29 cellular contexts compared by ENCODE assay signal in the genomic region with DNA sequence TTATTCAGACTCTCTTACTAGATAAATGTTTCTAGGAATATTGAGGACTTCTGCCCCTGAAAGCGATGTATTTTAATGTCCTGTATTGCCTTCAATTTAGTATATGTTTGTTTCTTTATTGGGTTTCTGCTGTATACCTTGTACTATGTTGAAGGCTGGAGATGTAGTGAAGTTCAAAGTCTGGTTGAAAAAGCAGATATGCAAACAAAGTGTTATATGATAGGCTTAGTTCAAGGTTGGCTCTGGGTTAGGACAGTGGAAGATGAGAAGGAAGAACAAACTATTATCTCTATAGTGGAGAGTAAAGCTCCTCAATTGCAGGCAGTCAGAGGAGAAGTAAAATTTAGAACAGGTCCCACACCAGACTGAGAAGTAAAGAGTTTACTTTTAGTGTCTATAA. TPM values are rescaled to one million over a fixed set of nuclear protein-coding genes. Genes with fewer than 3 reads are reported as not detected.
"Had no signal": no experiment of that assay in that cellular context is flagged by ENCODE, and none has a peak within 500 bp of the region (broad histone marks: within the 10 kb centered on the region; RNA-seq: fewer than 3 reads in every experiment).

No MANE protein-coding gene starts in this region.

- H3K27me3 ChIP-seq: brain microvascular endothelial cell, Peyer's patch, SJSA1 had no signal

- H3K4me1 ChIP-seq: Peyer's patch, SJSA1 had no signal

- FAIRE-seq: TTC549 had no signal

- H3K27me3 Mint-ChIP-seq: activated naive CD8-positive, alpha-beta T cell treated with anti-CD3 and anti-CD28 coated beads for 36 hours had no signal

- H3K27ac Mint-ChIP-seq: activated CD4-positive, alpha-beta T cell treated with anti-CD3 and anti-CD28 coated beads, Interleukin-2, amount 10 ng/mL, durations not matched to agents 24 days and 14 days; activated naive CD8-positive, alpha-beta T cell treated with anti-CD3 and anti-CD28 coated beads for 36 hours; T-helper 1 cell treated with Interleukin-12 subunit alpha and Interleukin-12 subunit beta and Interleukin-4 antibody, amounts not matched to agents 30 μg/mL and 1 μg/mL, for 36 hours; T-helper 2 cell treated with Interferon-gamma antibody and Interleukin-4, amounts not matched to agents 5 μg/mL and 100 μg/mL, for 36 hours had no signal

- H3K4me2 ChIP-seq: SK-N-SH had no signal

- H3K9me3 Mint-ChIP-seq: activated CD4-positive, alpha-beta T cell treated with anti-CD3 and anti-CD28 coated beads, Interleukin-2, amount 10 ng/mL, durations not matched to agents 24 days and 14 days; activated naive CD8-positive, alpha-beta T cell treated with anti-CD3 and anti-CD28 coated beads for 36 hours; activated T-cell treated with anti-CD3 and anti-CD28 coated beads, Interleukin-2, amount 50 U/mL, for 4 hours; T-helper 1 cell treated with Interleukin-12 subunit alpha and Interleukin-12 subunit beta and Interleukin-4 antibody, amounts not matched to agents 30 μg/mL and 1 μg/mL, for 36 hours; T-helper 2 cell treated with Interferon-gamma antibody and Interleukin-4, amounts not matched to agents 5 μg/mL and 100 μg/mL, for 36 hours had no signal

- DNase-seq: activated CD4-positive, alpha-beta T cell treated with anti-CD3 and anti-CD28 coated beads, Interleukin-2, amount 10 ng/mL, durations not matched to agents 24 days and 14 days; activated CD4-positive, alpha-beta T cell treated with anti-CD3 and anti-CD28 coated beads, Interleukin-2, amount 50 U/mL, for 4 hours; activated CD8-positive, alpha-beta memory T cell treated with anti-CD3 and anti-CD28 coated beads, Interleukin-2, amount 50 U/mL, for 4 hours; activated effector memory CD4-positive, alpha-beta T cell treated with Interleukin-2 at 50 U/mL for 16 hours; activated naive CD4-positive, alpha-beta T cell; activated naive CD4-positive, alpha-beta T cell treated with anti-CD3 and anti-CD28 coated beads, Interleukin-2, amount 50 U/mL, for 16 hours; activated naive CD8-positive, alpha-beta T cell treated with anti-CD3 and anti-CD28 coated beads for 36 hours; activated T-cell treated with anti-CD3 and anti-CD28 coated beads for 4 hours; activated T-cell treated with anti-CD3 and anti-CD28 coated beads, Interleukin-2, amount 50 U/mL, for 4 hours; amniotic stem cell; aorta; brain microvascular endothelial cell; central memory CD4-positive, alpha-beta T cell; Karpas-422; NCI-H1105; NCI-H1417 treated with DMSO at 0.1 percent for 48 hours; NCI-H187 treated with DMSO at 0.1 percent for 48 hours; NCI-H2081; NCI-H2171 treated with DMSO at 0.1 percent for 48 hours; NCI-H226; PC-3; Peyer's patch; RPMI8226; SHP77 treated with DMSO at 0.1 percent for 48 hours; SK-N-SH had no signal

- H3K27ac ChIP-seq: brain microvascular endothelial cell, Peyer's patch, SJSA1 had no signal

- H3K9ac ChIP-seq: SK-N-SH had no signal

- H3K4me3 ChIP-seq: Peyer's patch, SJSA1 had no signal

- ATAC-seq: activated T-cell treated with anti-CD3 and anti-CD28 coated beads, Interleukin-2, amount 50 U/mL, for 4 hours; PC-3 had no signal

- H3K4me3 Mint-ChIP-seq: activated CD4-positive, alpha-beta T cell treated with anti-CD3 and anti-CD28 coated beads, Interleukin-2, amount 10 ng/mL, durations not matched to agents 24 days and 14 days; activated naive CD8-positive, alpha-beta T cell treated with anti-CD3 and anti-CD28 coated beads for 36 hours; activated T-cell treated with anti-CD3 and anti-CD28 coated beads, Interleukin-2, amount 50 U/mL, for 4 hours; T-helper 1 cell treated with Interleukin-12 subunit alpha and Interleukin-12 subunit beta and Interleukin-4 antibody, amounts not matched to agents 30 μg/mL and 1 μg/mL, for 36 hours; T-helper 2 cell treated with Interferon-gamma antibody and Interleukin-4, amounts not matched to agents 5 μg/mL and 100 μg/mL, for 36 hours had no signal

- H3K4me1 Mint-ChIP-seq: activated CD4-positive, alpha-beta T cell treated with anti-CD3 and anti-CD28 coated beads, Interleukin-2, amount 10 ng/mL, durations not matched to agents 24 days and 14 days; activated naive CD8-positive, alpha-beta T cell treated with anti-CD3 and anti-CD28 coated beads for 36 hours had no signal

- H3K9me3 ChIP-seq: Peyer's patch, SJSA1, SK-N-SH had no signal

- H3K36me3 ChIP-seq: brain microvascular endothelial cell, Peyer's patch, SJSA1 had no signal

RNA-seq across cellular contexts. Expression of a gene that starts 36.3 kb away (rescaled TPM):
- total RNA-seq: activated CD4-positive, alpha-beta T cell treated with anti-CD3 and anti-CD28 coated beads, Interleukin-2, amount 10 ng/mL, durations not matched to agents 24 days and 14 days had no signal
